9 cellular contexts compared by ENCODE assay signal in genomic region chr10:11180228-11180627, GRCh38.
DNase-seq lines count a peak whose midpoint lies in the region; ATAC-seq and TF ChIP-seq lines count a peak whose summit lies in the region.
"Had no signal": no experiment of that assay in that cellular context is flagged by ENCODE, and none has a peak within 500 bp of the region (broad histone marks: within the 10 kb centered on the region; RNA-seq: fewer than 3 reads in every experiment).

No MANE protein-coding gene starts in this region.

- TF ChIP-seq POLR2A in NB4 (IDR thresholded peaks at IDR 0.05; ENCODE audit: extremely low read depth, insufficient read length) (peak; percentile 52), tibial nerve (IDR thresholded peaks at IDR 0.05) (no peak)

- H3K27me3 ChIP-seq in neutrophil (no peaks in the 10 kb centered on the region), tibial nerve (no peaks in the 10 kb centered on the region)
- H3K27me3 ChIP-seq: pancreas had no signal

- 82 to 83% methylated on average over 14 of the region's 14 CpGs for WGBS in tibial nerve, 2 donors

- peak; percentile 23 for ATAC-seq in GM18508 (IDR thresholded peaks at IDR 0.05; ENCODE audit: insufficient read depth, unreplicated experiment)

- no peaks in the 10 kb centered on the region for H3K9me3 ChIP-seq in neutrophil
- peaks cover 0 to 9% (median 3%) of the 10 kb centered on the region in 4 donors for H3K9me3 ChIP-seq in tibial nerve
- H3K9me3 ChIP-seq: pancreas had no signal

- TF ChIP-seq CTCF in NB4 (IDR thresholded peaks at IDR 0.05; ENCODE audit: low read depth, low read length) (no peak), neutrophil (IDR thresholded peaks at IDR 0.05) (no peak), tibial nerve (IDR thresholded peaks at IDR 0.05) (no peak)

- H3K4me3 ChIP-seq in NB4 (ENCODE audit: low read depth, low read length) (peak overlapping the region; percentile 75), neutrophil (ENCODE audit: low read depth in 1 of 2, low read length in 1 of 2) (peak overlapping the region; percentile 56 to 93), tibial nerve (no peak overlapping the region)
- H3K4me3 ChIP-seq: pancreas had no signal

- DNase-seq in NB4 (ENCODE audit: low read depth): peak; percentile 95
- peak; percentile 52 for DNase-seq in activated T-helper 9 cell treated with anti-CD3 and anti-CD28 coated beads, Interleukin-2, amount 50 U/mL, for 16 hours (ENCODE audit: low read depth)
- no peak for DNase-seq in GOT3 (lab: John Stamatoyannopoulos, UW)
- DNase-seq in cerebellar cortex (ENCODE audit: low spot score): no peak
- no peak for DNase-seq in tibial nerve (ENCODE audit: low spot score in 2 of 2)
- DNase-seq in SHP77 (lab: John Stamatoyannopoulos, UW): no peak
- DNase-seq: pancreas had no signal

- no peak for TF ChIP-seq EP300 in tibial nerve (IDR thresholded peaks at IDR 0.05)

- peaks cover 65% of the 10 kb centered on the region for H3K36me3 ChIP-seq in neutrophil
- peaks cover 0 to 88% (median 0%) of the 10 kb centered on the region in 3 donors for H3K36me3 ChIP-seq in tibial nerve
- H3K36me3 ChIP-seq: pancreas had no signal

- peaks cover 98 to 100% of the 10 kb centered on the region in 2 experiments for H3K4me1 ChIP-seq in neutrophil (ENCODE audit: control insufficient read depth in 1 of 2, insufficient read depth in 1 of 2, low read depth in 1 of 2, low read length in 1 of 2)
- H3K4me1 ChIP-seq in tibial nerve: peaks cover 0 to 61% (median 28%) of the 10 kb centered on the region in 4 donors
- H3K4me1 ChIP-seq: pancreas had no signal

- H3K27ac ChIP-seq in neutrophil (peak overlapping the region; percentile 96), tibial nerve (peak overlapping the region in 2 of 4 donors; percentile 32 to 60)
- H3K27ac ChIP-seq: pancreas had no signal

Comparison
In these comparisons a context has a peak if more than half of its experiments do, and no peak if none do; other contexts are left out.
1. DNase-seq: peak in NB4 (single experiment) and activated T-helper 9 cell treated with anti-CD3 and anti-CD28 coated beads, Interleukin-2, amount 50 U/mL, for 16 hours (single experiment); none in GOT3 (single experiment), cerebellar cortex (single experiment), tibial nerve (0 of 2) and SHP77 (0 of 2).
2. H3K4me3 ChIP-seq: peak in NB4 (single experiment) and neutrophil (2 of 2); none in tibial nerve (0 of 4).